In the genomic region with DNA sequence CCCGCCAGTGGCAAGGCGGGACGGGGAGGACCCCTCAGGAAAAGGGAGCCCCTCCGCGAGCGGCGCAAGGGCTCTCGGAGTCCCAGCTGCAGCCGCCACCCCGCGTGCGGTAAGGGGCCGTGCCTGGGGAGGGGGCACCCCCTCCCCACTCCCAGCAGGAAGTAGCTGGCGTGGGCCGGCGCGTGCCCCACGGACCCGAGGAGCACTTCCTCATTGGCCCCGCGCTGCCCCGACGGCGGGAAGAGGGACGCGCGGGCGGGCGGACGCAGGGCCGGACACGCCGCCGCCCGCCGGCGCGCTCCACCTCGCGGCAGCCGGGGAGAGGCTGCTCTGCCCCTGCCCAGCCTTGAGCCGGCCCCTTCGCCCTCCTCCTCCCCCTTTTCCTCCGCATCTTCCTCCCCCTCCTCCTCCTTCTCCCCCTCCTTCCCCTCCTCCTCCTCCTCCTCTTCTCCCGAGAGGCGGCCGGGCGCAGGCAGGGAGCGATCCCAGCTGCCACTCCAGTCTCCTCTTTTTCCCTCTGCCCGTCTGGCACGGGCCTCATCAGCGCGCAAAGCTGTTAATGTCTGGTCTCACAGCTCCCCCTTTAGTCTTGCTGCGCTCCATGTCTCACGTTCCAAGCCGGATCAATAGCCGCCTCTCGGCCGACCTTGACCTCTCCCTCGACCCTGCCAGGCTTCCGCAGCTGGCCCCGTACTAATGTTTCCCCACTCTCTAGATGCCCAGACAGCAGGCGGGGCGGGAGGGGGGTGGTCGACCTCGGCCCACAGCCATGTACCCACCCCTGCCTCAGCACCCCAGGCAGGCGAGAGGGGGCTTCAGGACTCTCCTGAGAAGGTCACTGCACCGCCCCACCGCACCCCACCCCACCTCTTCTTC, we compare ENCODE assay signal across 8 cellular contexts. TPM values are rescaled to one million over a fixed set of nuclear protein-coding genes. Genes with fewer than 3 reads are reported as not detected.
DNase-seq lines count a peak whose midpoint lies in the region; ATAC-seq and TF ChIP-seq lines count a peak whose summit lies in the region.

No MANE protein-coding gene starts in this region.

- H3K4me3 Mint-ChIP-seq in activated naive CD8-positive, alpha-beta T cell, result peak overlapping the region; percentile 95
- H3K4me3 Mint-ChIP-seq in glutamatergic neuron (ENCODE audit: unreplicated experiment), result peak overlapping the region; percentile 74

- peaks cover 26% of the 10 kb centered on the region for H3K4me1 ChIP-seq in DND-41 (ENCODE audit: insufficient read depth, low read length)
- peaks cover 21% of the 10 kb centered on the region for H3K4me1 ChIP-seq in HUES6 (ENCODE audit: control insufficient read depth, insufficient read depth, low read length)
- no peaks in the 10 kb centered on the region for H3K4me1 ChIP-seq in Karpas-422 (ENCODE audit: low read length)

- H3K9me3 ChIP-seq in DND-41 (ENCODE audit: insufficient read depth, low read length, severe bottlenecking) (no peaks in the 10 kb centered on the region), HUES6 (ENCODE audit: control insufficient read depth, insufficient read depth, low read depth, low read length) (no peaks in the 10 kb centered on the region), Karpas-422 (ENCODE audit: low read length) (no peaks in the 10 kb centered on the region; the same call in 1 of the 2 replicates)

- DNase-seq in DND-41 (peak; percentile 60), NOMO-1 treated with DMSO at 0.1 percent for 48 hours (lab: John Stamatoyannopoulos, UW; ENCODE audit: unreplicated experiment) (peak; percentile 66), glutamatergic neuron (peak; percentile 95), omental fat pad (ENCODE audit: low spot score) (no peak), GM19238 (ENCODE audit: insufficient read length, low spot score) (no peak), Karpas-422 (no peak)

- TF ChIP-seq CTCF in DND-41 (IDR thresholded peaks at IDR 0.05; ENCODE audit: borderline replicate concordance, extremely low read depth, low read length, poor library complexity, severe bottlenecking) (peak; percentile 62), glutamatergic neuron (IDR thresholded peaks at IDR 0.05; ENCODE audit: partially characterized antibody, unreplicated experiment) (no peak), omental fat pad (IDR thresholded peaks at IDR 0.05) (no peak)

- peaks cover 17% of the 10 kb centered on the region for H3K27me3 ChIP-seq in DND-41 (ENCODE audit: insufficient read depth, low read length, poor library complexity)
- peaks cover 37% of the 10 kb centered on the region for H3K27me3 ChIP-seq in HUES6 (ENCODE audit: control insufficient read depth, insufficient read depth, low read length)
- H3K27me3 ChIP-seq in Karpas-422 (ENCODE audit: low read length), result no peaks in the 10 kb centered on the region

- peaks cover 36% of the 10 kb centered on the region for H3K4me1 Mint-ChIP-seq in activated naive CD8-positive, alpha-beta T cell (ENCODE audit: low read depth)
- peaks cover 17% of the 10 kb centered on the region for H3K4me1 Mint-ChIP-seq in glutamatergic neuron (ENCODE audit: low read depth, unreplicated experiment)

- ATAC-seq in DND-41 (ENCODE audit: insufficient read depth, low read depth), result peak; percentile 29
- peak; percentile 66 for ATAC-seq in omental fat pad (ENCODE audit: low FRiP score)

- H3K4me2 ChIP-seq in DND-41 (ENCODE audit: insufficient read depth, low read length) (peak overlapping the region; percentile 78), Karpas-422 (ENCODE audit: low read depth, low read length, poor library complexity, severe bottlenecking) (no peak overlapping the region)

- peak overlapping the region; percentile 94 for H3K27ac Mint-ChIP-seq in activated naive CD8-positive, alpha-beta T cell
- peak overlapping the region; percentile 46 for H3K27ac Mint-ChIP-seq in glutamatergic neuron (ENCODE audit: unreplicated experiment)

- H2AFZ ChIP-seq in DND-41 (ENCODE audit: low read depth, low read length) (peak overlapping the region; percentile 58; the same call in 1 of the 2 replicates), Karpas-422 (ENCODE audit: low read length) (no peak overlapping the region)

- no peak overlapping the region; the same call in 1 of the 2 replicates for H3K27ac ChIP-seq in DND-41 (ENCODE audit: low read length)
- H3K27ac ChIP-seq in HUES6 (ENCODE audit: low read depth, low read length), result no peak overlapping the region
- no peak overlapping the region for H3K27ac ChIP-seq in Karpas-422 (ENCODE audit: low read length)

- H3K9ac ChIP-seq in DND-41 (ENCODE audit: low read depth, low read length), result peak overlapping the region; percentile 85
- peak overlapping the region; percentile 74 for H3K9ac ChIP-seq in HUES6 (ENCODE audit: low read length)
- no peak overlapping the region for H3K9ac ChIP-seq in Karpas-422 (ENCODE audit: low read length)

- H3K79me2 ChIP-seq in DND-41 (ENCODE audit: insufficient read depth, low read length), result peaks cover 40% of the 10 kb centered on the region
- no peaks in the 10 kb centered on the region for H3K79me2 ChIP-seq in Karpas-422 (ENCODE audit: low read length)

- peak overlapping the region; percentile 27 to 69; a peak in 3 of 4 replicates for H3K4me3 ChIP-seq in DND-41 (ENCODE audit: low read depth in 1 of 2, low read length in 2 of 2)
- peak overlapping the region; percentile 71 for H3K4me3 ChIP-seq in HUES6 (ENCODE audit: low read depth, low read length)
- no peak overlapping the region for H3K4me3 ChIP-seq in Karpas-422 (ENCODE audit: low read length)

- no peaks in the 10 kb centered on the region for H3K27me3 Mint-ChIP-seq in activated naive CD8-positive, alpha-beta T cell
- peaks cover 18% of the 10 kb centered on the region for H3K27me3 Mint-ChIP-seq in glutamatergic neuron (ENCODE audit: unreplicated experiment)

- no peaks in the 10 kb centered on the region for H3K9me2 ChIP-seq in Karpas-422 (replicated peaks; ENCODE audit: insufficient read depth, low read length)

- H3K9me3 Mint-ChIP-seq in activated naive CD8-positive, alpha-beta T cell (ENCODE audit: low read depth), result no peaks in the 10 kb centered on the region
- H3K9me3 Mint-ChIP-seq in glutamatergic neuron (ENCODE audit: unreplicated experiment), result peaks cover 21% of the 10 kb centered on the region

- 0 out of 2 replicates have a peak, but pooled peaks cover 2% of the 10 kb centered on the region for H4K20me1 ChIP-seq in DND-41 (ENCODE audit: insufficient read depth, low read length)
- H4K20me1 ChIP-seq in Karpas-422 (ENCODE audit: insufficient read depth, low read depth, low read length), result no peaks in the 10 kb centered on the region

- H3K36me3 Mint-ChIP-seq in activated naive CD8-positive, alpha-beta T cell, result peaks cover 3% of the 10 kb centered on the region
- H3K36me3 Mint-ChIP-seq in glutamatergic neuron (ENCODE audit: unreplicated experiment), result peaks cover 5% of the 10 kb centered on the region

- peaks cover 3% of the 10 kb centered on the region; the same call in 1 of the 2 replicates for H3K36me3 ChIP-seq in DND-41 (ENCODE audit: insufficient read depth, low read length)
- no peaks in the 10 kb centered on the region for H3K36me3 ChIP-seq in HUES6 (ENCODE audit: control insufficient read depth, insufficient read depth, low read length)
- H3K36me3 ChIP-seq in Karpas-422 (ENCODE audit: insufficient read depth, low read length), result no peaks in the 10 kb centered on the region

RNA-seq across cellular contexts. Expression of a gene that starts 2.6 kb away (rescaled TPM):
- 2.6 TPM for total RNA-seq in glutamatergic neuron (ENCODE audit: unreplicated experiment)
- 1 to 10 TPM in 1 of 4 donors, under 1 TPM in 3; 0.56 to 2.0 (median 0.77) TPM for total RNA-seq in omental fat pad
- total RNA-seq in Karpas-422 (2014; rRNA removed; shearing (Covaris generic); ENCODE audit: low replicate concordance), result not detected in 2 replicates

Comparison
In these comparisons a context has a peak if more than half of its experiments do, and no peak if none do; other contexts are left out.
1. DNase-seq: peak in DND-41 (single experiment), NOMO-1 treated with DMSO at 0.1 percent for 48 hours (single experiment) and glutamatergic neuron (single experiment); none in omental fat pad (single experiment), GM19238 (single experiment) and Karpas-422 (single experiment).